ENCODE assay signal across 8 cellular contexts in genomic region chr19:17205237-17206140, GRCh38. TPM values are rescaled to one million over a fixed set of nuclear protein-coding genes. Genes with fewer than 3 reads are reported as not detected.
A peak's percentile ranks its signal among the peaks of the same experiment; 100 is the strongest.
DNase-seq lines count a peak whose midpoint lies in the region; ATAC-seq, FAIRE-seq and TF ChIP-seq lines count a peak whose summit lies in the region.

No MANE protein-coding gene starts in this region.

- no peak overlapping the region for H3K9ac ChIP-seq in kidney (ENCODE audit: low read length in 2 of 2)

- H3K9me3 ChIP-seq in CD4-positive, alpha-beta T cell (ENCODE audit: control insufficient read depth, low read length): no peaks in the 10 kb centered on the region
- no peaks in the 10 kb centered on the region for H3K9me3 ChIP-seq in kidney (ENCODE audit: control insufficient read depth in 1 of 2, low read length in 2 of 2)

- no peak for FAIRE-seq in kidney (lab: Jason Lieb, UNC)

- no peak overlapping the region for H3K27ac Mint-ChIP-seq in CD4-positive, alpha-beta T cell
- H3K27ac Mint-ChIP-seq in brain: no peak overlapping the region

- CTCF ChIA-PET in CD4-positive, alpha-beta T cell (lab: Charles Lee): interaction anchor here (1.0 to 2.7 kb wide), 2 partner anchors 30 to 76 kb away, joined by 3 to 11 read pairs; partner anchors contain the start of gene ANKLE1

- no peaks in the 10 kb centered on the region for H3K4me1 ChIP-seq in kidney (ENCODE audit: control insufficient read depth in 1 of 2, insufficient read depth in 1 of 2, low read depth in 1 of 2, low read length in 2 of 2)

- H3K27me3 ChIP-seq in CD4-positive, alpha-beta T cell (ENCODE audit: control insufficient read depth, insufficient read depth, low read length): no peaks in the 10 kb centered on the region

- no peak overlapping the region for H3K4me3 Mint-ChIP-seq in CD4-positive, alpha-beta T cell
- H3K4me3 Mint-ChIP-seq in brain: no peak overlapping the region

- DNase-seq in CD4-positive, alpha-beta T cell: peak; percentile 56 to 68 (median 62)
- DNase-seq in HT-29 (ENCODE audit: low spot score) (peak; percentile 67), T-helper 9 cell (peak; percentile 27), kidney (no peak), NOMO-1 treated with dmso at 0.1 percent for 144 hours (lab: John Stamatoyannopoulos, UW; ENCODE audit: unreplicated experiment) (no peak)
- peak; percentile 67 for DNase-seq in stimulated activated CD4-positive, alpha-beta T cell treated with anti-CD3 and anti-CD28 coated beads, Interleukin-4, amount 100 ng/mL, for 24 hours

- no peak overlapping the region for H3K27ac ChIP-seq in CD4-positive, alpha-beta T cell (ENCODE audit: low read depth, low read length)
- no peak overlapping the region for H3K27ac ChIP-seq in kidney (ENCODE audit: low read depth in 2 of 2, low read length in 2 of 2)

- H3K4me3 ChIP-seq in kidney (ENCODE audit: low read length in 2 of 2): no peak overlapping the region

- no peaks in the 10 kb centered on the region for H3K27me3 Mint-ChIP-seq in CD4-positive, alpha-beta T cell
- no peaks in the 10 kb centered on the region for H3K27me3 Mint-ChIP-seq in brain

- H3K9me3 Mint-ChIP-seq in CD4-positive, alpha-beta T cell: no peaks in the 10 kb centered on the region
- no peaks in the 10 kb centered on the region for H3K9me3 Mint-ChIP-seq in brain

- no peaks in the 10 kb centered on the region for H3K4me1 Mint-ChIP-seq in CD4-positive, alpha-beta T cell (ENCODE audit: low read depth)
- H3K4me1 Mint-ChIP-seq in brain: no peaks in the 10 kb centered on the region

- peaks cover 10 to 21% of the 10 kb centered on the region in 2 donors for H3K36me3 ChIP-seq in kidney (ENCODE audit: control insufficient read depth in 1 of 2, insufficient read depth in 2 of 2, low read length in 2 of 2)

- peaks cover 67% of the 10 kb centered on the region for H3K36me3 Mint-ChIP-seq in CD4-positive, alpha-beta T cell (ENCODE audit: low read depth)
- H3K36me3 Mint-ChIP-seq in brain: peaks cover 65% of the 10 kb centered on the region

- intact Hi-C loops in CD4-positive, alpha-beta T cell (cut with DNase I, micrococcal nuclease): loop anchor here (1.0 to 2.0 kb wide), 3 partner anchors 30 to 77 kb away; no protein-coding TSS in a partner anchor
- intact Hi-C loops in kidney (cut with DNase I): no loop called here

- TF ChIP-seq CTCF in CD4-positive, alpha-beta T cell (IDR thresholded peaks at IDR 0.05): peak; percentile 68
- TF ChIP-seq CTCF in brain (conservative IDR thresholded peaks at IDR 0.05) (peak; percentile 56 to 66), kidney (IDR thresholded peaks at IDR 0.05; ENCODE audit: borderline replicate concordance, extremely low read depth, insufficient read depth) (peak; percentile 70)

- POLR2A ChIA-PET in CD4-positive, alpha-beta T cell (lab: Charles Lee): interaction anchor here (0.8 to 1.7 kb wide), 2 partner anchors 10 to 29 kb away, joined by 3 to 5 read pairs; partner anchors contain the start of gene USE1

- peak; percentile 82 for ATAC-seq in CD4-positive, alpha-beta T cell (ENCODE audit: poor library complexity)
- no peak for ATAC-seq in GM18511 (IDR thresholded peaks at IDR 0.05; ENCODE audit: unreplicated experiment)

RNA-seq across cellular contexts. Expression of gene USE1, which starts 9.7 kb away (rescaled TPM):
- 10 to 100 TPM; 23.1 to 24.3 TPM for total RNA-seq in CD4-positive, alpha-beta T cell
- total RNA-seq in HT-29 (2014; rRNA removed; shearing (Covaris generic)): 27.6 and 29.1 TPM in 2 replicates
- polyA plus RNA-seq in brain (ENCODE audit: insufficient read depth, low read depth, low replicate concordance) (61.6 TPM), kidney (ENCODE audit: insufficient read depth, low read depth, low replicate concordance) (52.6 TPM)
- 26.0 TPM for total RNA-seq in kidney

RNA-seq across cellular contexts. Expression of gene OCEL1, which starts 20.5 kb away (rescaled TPM):
- total RNA-seq in CD4-positive, alpha-beta T cell: 10 to 100 TPM; 20.5 to 22.2 TPM
- total RNA-seq in HT-29 (2014; rRNA removed; shearing (Covaris generic)): 2.6 and 8.7 TPM in 2 replicates
- polyA plus RNA-seq in brain (ENCODE audit: insufficient read depth, low read depth, low replicate concordance) (28.2 TPM), kidney (ENCODE audit: insufficient read depth, low read depth, low replicate concordance) (80.1 TPM)
- 35.3 TPM for total RNA-seq in kidney

RNA-seq across cellular contexts. Expression of gene NR2F6, which starts 40.2 kb away (rescaled TPM):
- total RNA-seq in CD4-positive, alpha-beta T cell: 1 to 10 TPM in 1 of 2 experiments, under 1 TPM in 1; 0.74 to 1.1 TPM
- total RNA-seq in HT-29 (2014; rRNA removed; shearing (Covaris generic)): 265 and 297 TPM in 2 replicates
- polyA plus RNA-seq in brain (ENCODE audit: insufficient read depth, low read depth, low replicate concordance) (15.9 TPM), kidney (ENCODE audit: insufficient read depth, low read depth, low replicate concordance) (60.2 TPM)
- 46.8 TPM for total RNA-seq in kidney

RNA-seq across cellular contexts. Expression of gene USHBP1, which starts 59.1 kb away (rescaled TPM):
- not detected for total RNA-seq in CD4-positive, alpha-beta T cell
- 0.08 TPM in 1 of 2 replicates, not detected in the other for total RNA-seq in HT-29 (2014; rRNA removed; shearing (Covaris generic))
- polyA plus RNA-seq in brain (ENCODE audit: insufficient read depth, low read depth, low replicate concordance): 1.0 TPM
- total RNA-seq in kidney: 8.9 TPM
- polyA plus RNA-seq in kidney (ENCODE audit: insufficient read depth, low read depth, low replicate concordance): 7.2 TPM

Comparison
In these comparisons a context has a peak if more than half of its experiments do, and no peak if none do; other contexts are left out.
1. DNase-seq: peak in CD4-positive, alpha-beta T cell (10 of 10), HT-29 (single experiment), T-helper 9 cell (single experiment) and stimulated activated CD4-positive, alpha-beta T cell treated with anti-CD3 and anti-CD28 coated beads, Interleukin-4, amount 100 ng/mL, for 24 hours (single experiment); none in kidney (single experiment) and NOMO-1 treated with dmso at 0.1 percent for 144 hours (single experiment).
2. RNA of gene NR2F6, which starts 40.2 kb away (total RNA-seq): 265 to 297 TPM in HT-29 and 46.8 TPM in kidney (single experiment); 0.74 to 1.1 TPM in CD4-positive, alpha-beta T cell; every median in the first group is over 10 times any median in the second.
3. Peak in every context shown above with its lines, with median percentiles within 50 percentile points of each other: CTCF ChIP-seq.